8 cellular contexts compared by ENCODE assay signal in the genomic region with DNA sequence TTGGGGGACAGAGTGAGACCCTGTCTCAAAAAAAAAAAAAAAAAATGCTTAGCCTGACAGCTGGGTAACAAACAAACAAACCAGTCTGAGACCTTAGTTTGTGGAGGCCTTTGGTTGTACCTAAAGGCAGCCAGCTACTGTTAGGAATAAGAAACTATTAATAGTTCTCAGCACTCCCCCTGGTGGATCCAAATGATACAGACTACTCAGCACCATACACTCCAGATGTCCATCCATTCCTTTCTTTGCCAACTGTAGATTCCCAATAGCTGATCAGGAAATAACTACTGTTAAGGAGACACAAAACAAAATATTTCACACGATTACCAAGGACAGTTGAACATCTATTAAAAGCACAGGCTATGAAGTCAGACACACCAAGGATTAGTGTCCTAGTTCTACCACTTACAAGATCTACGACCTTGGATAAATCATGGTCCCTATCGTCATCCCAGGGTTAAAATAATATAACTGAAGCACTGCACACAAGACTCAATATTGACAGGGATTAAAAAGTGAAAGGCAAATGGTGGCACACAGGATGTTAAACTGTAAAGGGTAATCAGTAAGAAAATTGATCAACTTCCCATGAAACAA. TPM values are rescaled to one million over a fixed set of nuclear protein-coding genes. Genes with fewer than 3 reads are reported as not detected.
DNase-seq lines count a peak whose midpoint lies in the region; ATAC-seq and FAIRE-seq lines count a peak whose summit lies in the region.

No MANE protein-coding gene starts in this region.

- ATAC-seq in GM18907 (IDR thresholded peaks at IDR 0.05; ENCODE audit: unreplicated experiment), result peak; percentile 67
- no peak for ATAC-seq in HG03378 (IDR thresholded peaks at IDR 0.05; ENCODE audit: unreplicated experiment)

- in situ Hi-C loops in KBM-7 (cut with MboI; ENCODE audit: low pct_unique_long_range_greater_than_20kb, low sequenced_read_pairs), result no loop called here

- no peak for FAIRE-seq in RCC 7860 (lab: Jason Lieb, UNC)

- DNase-seq in COLO829 (ENCODE audit: low spot score) (peak; percentile 43), KBM-7 (peak; percentile 52), RCC 7860 (ENCODE audit: low spot score) (peak; percentile 15), epidermal melanocyte (ENCODE audit: insufficient read length, low spot score) (peak; percentile 55), myocyte (ENCODE audit: low read depth) (peak; percentile 68), NCI-H1436 treated with DMSO at 0.1 percent for 48 hours (lab: John Stamatoyannopoulos, UW) (no peak)

RNA-seq across cellular contexts. Expression of a gene that starts 17.2 kb away (rescaled TPM):
- total RNA-seq in myocyte, result not detected in 2 replicates
- not detected for polyA plus RNA-seq in myocyte (2012)

RNA-seq across cellular contexts. Expression of a gene that starts 23.3 kb away (rescaled TPM):
- 12.5 and 17.2 TPM in 2 replicates for total RNA-seq in myocyte
- polyA plus RNA-seq in myocyte (2012), result 6.7 TPM
